11 cellular contexts compared by ENCODE assay signal in genomic region chr7:104328970-104329825, GRCh38. TPM values are rescaled to one million over a fixed set of nuclear protein-coding genes. Genes with fewer than 3 reads are reported as not detected.
A peak's percentile ranks its signal among the peaks of the same experiment; 100 is the strongest.
DNase-seq lines count a peak whose midpoint lies in the region; ATAC-seq and TF ChIP-seq lines count a peak whose summit lies in the region.
"Had no signal": no experiment of that assay in that cellular context is flagged by ENCODE, and none has a peak within 500 bp of the region (broad histone marks: within the 10 kb centered on the region; RNA-seq: fewer than 3 reads in every experiment).

No MANE protein-coding gene starts in this region.

- H3K9me3 ChIP-seq in OCI-LY3 (ENCODE audit: insufficient read depth, low read length) (no peaks in the 10 kb centered on the region), hepatocyte (ENCODE audit: low read depth) (no peaks in the 10 kb centered on the region)

- no peaks in the 10 kb centered on the region for H3K4me1 Mint-ChIP-seq in stimulated activated effector memory CD8-positive, alpha-beta T cell treated with anti-CD3 and anti-CD28 coated beads, Interleukin-12 subunit alpha, Interleukin-12 subunit beta, amount 100 ng/mL, for 72 hours

- TF ChIP-seq CTCF in OCI-LY3 (IDR thresholded peaks at IDR 0.05; ENCODE audit: low read depth, low read length): no peak
- no peak for TF ChIP-seq CTCF in hepatocyte (IDR thresholded peaks at IDR 0.05; ENCODE audit: poor library complexity)

- peak overlapping the region; percentile 85 for H3K4me3 ChIP-seq in OCI-LY3 (ENCODE audit: low read length)
- H3K4me3 ChIP-seq in hepatocyte: no peak overlapping the region

- H3K79me2 ChIP-seq in OCI-LY3 (ENCODE audit: low read length): no peaks in the 10 kb centered on the region
- H3K79me2 ChIP-seq in hepatocyte: no peaks in the 10 kb centered on the region

- intact Hi-C loops in posterior vena cava (cut with DNase I): no loop called here

- H3K9me3 Mint-ChIP-seq in stimulated activated effector memory CD8-positive, alpha-beta T cell treated with anti-CD3 and anti-CD28 coated beads, Interleukin-12 subunit alpha, Interleukin-12 subunit beta, amount 100 ng/mL, for 72 hours: no peaks in the 10 kb centered on the region

- peaks cover 5% of the 10 kb centered on the region for H3K36me3 Mint-ChIP-seq in stimulated activated effector memory CD8-positive, alpha-beta T cell treated with anti-CD3 and anti-CD28 coated beads, Interleukin-12 subunit alpha, Interleukin-12 subunit beta, amount 100 ng/mL, for 72 hours
- H3K36me3 Mint-ChIP-seq: naive B cell had no signal

- peaks cover 8% of the 10 kb centered on the region for H3K4me1 ChIP-seq in OCI-LY3 (ENCODE audit: low read length)
- peaks cover 6% of the 10 kb centered on the region for H3K4me1 ChIP-seq in hepatocyte (ENCODE audit: insufficient read depth)

- H3K4me2 ChIP-seq in OCI-LY3 (ENCODE audit: low read length): peak overlapping the region; percentile 84
- peak overlapping the region; percentile 79 for H3K4me2 ChIP-seq in hepatocyte

- no peaks in the 10 kb centered on the region for H4K20me1 ChIP-seq in OCI-LY3 (ENCODE audit: insufficient read depth, low read length)
- H4K20me1 ChIP-seq in hepatocyte (ENCODE audit: insufficient read depth, poor library complexity, severe bottlenecking): no peaks in the 10 kb centered on the region

- H2AFZ ChIP-seq in OCI-LY3 (ENCODE audit: low read depth, low read length) (peak overlapping the region; percentile 87), hepatocyte (peak overlapping the region; percentile 9)

- DNase-seq in NCI-H526 (lab: John Stamatoyannopoulos, UW): peak; percentile 30 to 66
- no peak for DNase-seq in NCI-H526 treated with DMSO at 0.1 percent for 48 hours (lab: John Stamatoyannopoulos, UW)
- peak; percentile 6 for DNase-seq in hepatocyte (ENCODE audit: low spot score)
- DNase-seq in stimulated activated effector memory CD8-positive, alpha-beta T cell treated with anti-CD3 and anti-CD28 coated beads, Interleukin-12 subunit alpha, Interleukin-12 subunit beta, amount 100 ng/mL, for 72 hours (ENCODE audit: low spot score in 2 of 2): no peak
- DNase-seq in SW480 (ENCODE audit: low spot score): no peak
- no peak for DNase-seq in posterior vena cava (ENCODE audit: low spot score)
- DNase-seq: naive B cell had no signal

- peaks cover 24% of the 10 kb centered on the region for H3K27me3 ChIP-seq in OCI-LY3 (ENCODE audit: low read depth, low read length)
- H3K27me3 ChIP-seq in hepatocyte: peaks cover 74% of the 10 kb centered on the region

- 5% methylated on average over 40 of the region's 59 CpGs for WGBS in hepatocyte (ENCODE audit: low lambda C conversion rate, missing lambda C conversion rate)

- H3K27ac Mint-ChIP-seq in stimulated activated effector memory CD8-positive, alpha-beta T cell treated with anti-CD3 and anti-CD28 coated beads, Interleukin-12 subunit alpha, Interleukin-12 subunit beta, amount 100 ng/mL, for 72 hours: no peak overlapping the region
- H3K27ac Mint-ChIP-seq: naive B cell had no signal

- peak overlapping the region; percentile 63 for H3K9ac ChIP-seq in OCI-LY3 (ENCODE audit: low read length)

- H3K4me3 Mint-ChIP-seq in stimulated activated effector memory CD8-positive, alpha-beta T cell treated with anti-CD3 and anti-CD28 coated beads, Interleukin-12 subunit alpha, Interleukin-12 subunit beta, amount 100 ng/mL, for 72 hours: no peak overlapping the region

- H3K27ac ChIP-seq in OCI-LY3 (ENCODE audit: low read length) (no peak overlapping the region), hepatocyte (no peak overlapping the region)
- H3K27ac ChIP-seq: HL-60 had no signal

- H3K36me3 ChIP-seq in OCI-LY3 (replicated peaks; ENCODE audit: low read depth, low read length) (no peaks in the 10 kb centered on the region), hepatocyte (replicated peaks; ENCODE audit: insufficient read depth, low read depth) (no peaks in the 10 kb centered on the region)

- ATAC-seq in stimulated activated effector memory CD8-positive, alpha-beta T cell treated with anti-CD3 and anti-CD28 coated beads, Interleukin-12 subunit alpha, Interleukin-12 subunit beta, amount 100 ng/mL, for 72 hours: peak; percentile 16
- no peak for ATAC-seq in GM19397 (IDR thresholded peaks at IDR 0.05; ENCODE audit: unreplicated experiment)

- H3K9me2 ChIP-seq in hepatocyte (replicated peaks; ENCODE audit: insufficient read depth): no peaks in the 10 kb centered on the region

RNA-seq across cellular contexts. Expression of gene LHFPL3, which starts 0.8 kb away (rescaled TPM):
- total RNA-seq in hepatocyte (not detected in 2 replicates), posterior vena cava (not detected)
- 0.43 TPM in 1 of 2 replicates, not detected in the other for polyA plus RNA-seq in hepatocyte
- total RNA-seq: fibroblast of lung had no signal
- polyA plus RNA-seq: fibroblast of lung had no signal

Comparison
In these comparisons a context has a peak if more than half of its experiments do, and no peak if none do; other contexts are left out.
1. DNase-seq: peak in NCI-H526 (2 of 2) and hepatocyte (single experiment); none in NCI-H526 treated with DMSO at 0.1 percent for 48 hours (single experiment), stimulated activated effector memory CD8-positive, alpha-beta T cell treated with anti-CD3 and anti-CD28 coated beads, Interleukin-12 subunit alpha, Interleukin-12 subunit beta, amount 100 ng/mL, for 72 hours (0 of 2), SW480 (single experiment) and posterior vena cava (single experiment).